Comparison of ENCODE assay signal across 8 cellular contexts in genomic region chr2:135948642-135949355, GRCh38. TPM values are rescaled to one million over a fixed set of nuclear protein-coding genes. Genes with fewer than 3 reads are reported as not detected.
DNase-seq lines count a peak whose midpoint lies in the region; ATAC-seq, FAIRE-seq and TF ChIP-seq lines count a peak whose summit lies in the region.

No MANE protein-coding gene starts in this region.

- no peaks in the 10 kb centered on the region for H3K9me3 Mint-ChIP-seq in activated naive CD4-positive, alpha-beta T cell treated with anti-CD3 and anti-CD28 coated beads for 36 hours

- peaks cover 0 to 4% of the 10 kb centered on the region in 2 donors for H3K36me3 ChIP-seq in kidney (ENCODE audit: control insufficient read depth in 1 of 2, insufficient read depth in 2 of 2, low read length in 2 of 2)

- H3K27me3 Mint-ChIP-seq in activated naive CD4-positive, alpha-beta T cell treated with anti-CD3 and anti-CD28 coated beads for 36 hours (ENCODE audit: low read depth): no peaks in the 10 kb centered on the region

- peak; percentile 72 for ATAC-seq in HG03439 (IDR thresholded peaks at IDR 0.05; ENCODE audit: unreplicated experiment)

- no peak overlapping the region for H3K4me3 Mint-ChIP-seq in activated naive CD4-positive, alpha-beta T cell treated with anti-CD3 and anti-CD28 coated beads for 36 hours

- H3K36me3 Mint-ChIP-seq in activated naive CD4-positive, alpha-beta T cell treated with anti-CD3 and anti-CD28 coated beads for 36 hours (ENCODE audit: low read depth): peaks cover 46% of the 10 kb centered on the region

- H3K9ac ChIP-seq in kidney (ENCODE audit: low read length in 2 of 2): no peak overlapping the region

- intact Hi-C loops in activated naive CD4-positive, alpha-beta T cell treated with anti-CD3 and anti-CD28 coated beads for 36 hours (cut with micrococcal nuclease): loop anchor here (1.0 to 5.0 kb wide), 14 partner anchors 13 to 434 kb away; partner anchors contain the start of genes DARS1 and MCM6
- intact Hi-C loops in kidney (cut with DNase I): no loop called here

- peaks cover 45% of the 10 kb centered on the region for H3K4me1 Mint-ChIP-seq in activated naive CD4-positive, alpha-beta T cell treated with anti-CD3 and anti-CD28 coated beads for 36 hours (ENCODE audit: low read depth)

- H3K9me3 ChIP-seq in kidney (ENCODE audit: control insufficient read depth in 1 of 2, low read length in 2 of 2): no peaks in the 10 kb centered on the region

- FAIRE-seq in islet of Langerhans (lab: Jason Lieb, UNC) (peak; percentile 88), kidney (lab: Jason Lieb, UNC) (no peak)

- H3K4me3 ChIP-seq in kidney (ENCODE audit: low read length in 2 of 2): no peak overlapping the region

- CTCF ChIA-PET in activated naive CD4-positive, alpha-beta T cell treated with anti-CD3 and anti-CD28 coated beads for 36 hours (lab: Charles Lee): interaction anchor here (0.6 to 0.7 kb wide), 5 partner anchors 35 to 429 kb away, joined by 3 to 6 read pairs (median 4); no protein-coding TSS in a partner anchor

- H3K4me1 ChIP-seq in kidney (ENCODE audit: control insufficient read depth in 1 of 2, insufficient read depth in 1 of 2, low read depth in 1 of 2, low read length in 2 of 2): no peaks in the 10 kb centered on the region

- H3K27ac Mint-ChIP-seq in activated naive CD4-positive, alpha-beta T cell treated with anti-CD3 and anti-CD28 coated beads for 36 hours: peak overlapping the region; percentile 74

- peak; percentile 35 for DNase-seq in activated naive CD4-positive, alpha-beta T cell treated with anti-CD3 and anti-CD28 coated beads for 36 hours
- no peak for DNase-seq in activated naive CD4-positive, alpha-beta T cell treated with anti-CD3 and anti-CD28 coated beads, Interleukin-2, amount 50 U/mL, for 16 hours
- peak; percentile 3 for DNase-seq in activated CD8-positive, alpha-beta memory T cell treated with anti-CD3 and anti-CD28 coated beads, Interleukin-2, amount 50 U/mL, for 1 hour (ENCODE audit: extremely low read depth)
- no peak for DNase-seq in kidney
- DNase-seq in NCI-H1436 (lab: John Stamatoyannopoulos, UW): no peak
- no peak for DNase-seq in NCI-H82 (lab: John Stamatoyannopoulos, UW)

- TF ChIP-seq CTCF in kidney (IDR thresholded peaks at IDR 0.05; ENCODE audit: borderline replicate concordance, extremely low read depth, insufficient read depth): no peak

- no peak overlapping the region for H3K27ac ChIP-seq in kidney (ENCODE audit: low read depth in 2 of 2, low read length in 2 of 2)

RNA-seq across cellular contexts. Expression of gene DARS1, which starts 36.6 kb away (rescaled TPM):
- 100 to 1,000 TPM; 161 to 177 TPM for total RNA-seq in activated naive CD4-positive, alpha-beta T cell treated with anti-CD3 and anti-CD28 coated beads for 36 hours
- 77.4 TPM for total RNA-seq in kidney
- polyA plus RNA-seq in kidney (ENCODE audit: insufficient read depth, low read depth, low replicate concordance): 39.5 TPM

Comparison
In these comparisons a context has a peak if more than half of its experiments do, and no peak if none do; other contexts are left out.
1. DNase-seq: peak in activated naive CD4-positive, alpha-beta T cell treated with anti-CD3 and anti-CD28 coated beads for 36 hours (single experiment) and activated CD8-positive, alpha-beta memory T cell treated with anti-CD3 and anti-CD28 coated beads, Interleukin-2, amount 50 U/mL, for 1 hour (single experiment); none in activated naive CD4-positive, alpha-beta T cell treated with anti-CD3 and anti-CD28 coated beads, Interleukin-2, amount 50 U/mL, for 16 hours (single experiment), kidney (single experiment), NCI-H1436 (single experiment) and NCI-H82 (single experiment).